1 cellular context compared by ENCODE assay signal in the genomic region with DNA sequence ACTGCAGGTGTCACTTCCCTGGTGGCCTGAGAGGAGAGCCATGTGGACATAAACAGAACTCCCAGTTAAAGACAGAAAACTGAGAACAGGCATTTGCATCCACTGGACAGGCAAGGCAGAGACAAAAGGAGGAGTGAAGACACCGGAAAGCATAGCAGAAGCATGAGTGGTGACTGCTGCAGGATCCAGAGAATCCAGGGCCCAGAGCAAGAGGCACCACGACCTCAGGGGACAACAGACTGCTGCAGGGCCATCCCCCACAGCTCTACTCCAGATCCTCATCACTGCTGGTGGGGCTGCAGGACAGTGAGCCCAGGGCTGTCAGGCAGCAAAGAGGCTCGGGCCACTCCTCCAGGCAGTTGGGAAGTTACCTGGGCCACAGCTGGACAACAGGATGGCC.
TF ChIP-seq lines count a peak whose summit lies in the region.

No MANE protein-coding gene starts in this region.

TF ChIP-seq in IMR-90, 13 proteins besides CTCF, POLR2A, EP300 and RAD21:
- TF ChIP-seq MAFK (IDR thresholded peaks at IDR 0.05; ENCODE audit: low read depth, low read length) (no peak), RCOR1 (IDR thresholded peaks at IDR 0.05; ENCODE audit: insufficient replicate concordance, low read length) (no peak), NFE2L2 (IDR thresholded peaks at IDR 0.05; ENCODE audit: low read depth, low read length) (no peak), MXI1 (IDR thresholded peaks at IDR 0.05; ENCODE audit: borderline replicate concordance, low read depth, low read length) (no peak), RFX5 (IDR thresholded peaks at IDR 0.05; ENCODE audit: low read depth, low read length) (no peak), CEBPB (IDR thresholded peaks at IDR 0.05; ENCODE audit: low read depth, low read length) (no peak), BHLHE40 (IDR thresholded peaks at IDR 0.05; ENCODE audit: low read depth, low read length) (no peak), CHD1 (IDR thresholded peaks at IDR 0.05; ENCODE audit: low read depth, low read length) (no peak), FOS (IDR thresholded peaks at IDR 0.05; ENCODE audit: low read depth, low read length) (no peak), MAZ (IDR thresholded peaks at IDR 0.05; ENCODE audit: borderline replicate concordance, low read depth, low read length) (no peak)
- TF ChIP-seq, protein P1, sequence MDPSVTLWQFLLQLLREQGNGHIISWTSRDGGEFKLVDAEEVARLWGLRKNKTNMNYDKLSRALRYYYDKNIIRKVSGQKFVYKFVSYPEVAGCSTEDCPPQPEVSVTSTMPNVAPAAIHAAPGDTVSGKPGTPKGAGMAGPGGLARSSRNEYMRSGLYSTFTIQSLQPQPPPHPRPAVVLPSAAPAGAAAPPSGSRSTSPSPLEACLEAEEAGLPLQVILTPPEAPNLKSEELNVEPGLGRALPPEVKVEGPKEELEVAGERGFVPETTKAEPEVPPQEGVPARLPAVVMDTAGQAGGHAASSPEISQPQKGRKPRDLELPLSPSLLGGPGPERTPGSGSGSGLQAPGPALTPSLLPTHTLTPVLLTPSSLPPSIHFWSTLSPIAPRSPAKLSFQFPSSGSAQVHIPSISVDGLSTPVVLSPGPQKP (IDR thresholded peaks at IDR 0.05; ENCODE audit: borderline replicate concordance, low read depth, low read length) = no peak
- TF ChIP-seq, protein P2, sequence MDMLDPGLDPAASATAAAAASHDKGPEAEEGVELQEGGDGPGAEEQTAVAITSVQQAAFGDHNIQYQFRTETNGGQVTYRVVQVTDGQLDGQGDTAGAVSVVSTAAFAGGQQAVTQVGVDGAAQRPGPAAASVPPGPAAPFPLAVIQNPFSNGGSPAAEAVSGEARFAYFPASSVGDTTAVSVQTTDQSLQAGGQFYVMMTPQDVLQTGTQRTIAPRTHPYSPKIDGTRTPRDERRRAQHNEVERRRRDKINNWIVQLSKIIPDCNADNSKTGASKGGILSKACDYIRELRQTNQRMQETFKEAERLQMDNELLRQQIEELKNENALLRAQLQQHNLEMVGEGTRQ (IDR thresholded peaks at IDR 0.05; ENCODE audit: low read depth, low read length) = no peak
